Comparison of ENCODE assay signal across 1 cellular context in the genomic region with DNA sequence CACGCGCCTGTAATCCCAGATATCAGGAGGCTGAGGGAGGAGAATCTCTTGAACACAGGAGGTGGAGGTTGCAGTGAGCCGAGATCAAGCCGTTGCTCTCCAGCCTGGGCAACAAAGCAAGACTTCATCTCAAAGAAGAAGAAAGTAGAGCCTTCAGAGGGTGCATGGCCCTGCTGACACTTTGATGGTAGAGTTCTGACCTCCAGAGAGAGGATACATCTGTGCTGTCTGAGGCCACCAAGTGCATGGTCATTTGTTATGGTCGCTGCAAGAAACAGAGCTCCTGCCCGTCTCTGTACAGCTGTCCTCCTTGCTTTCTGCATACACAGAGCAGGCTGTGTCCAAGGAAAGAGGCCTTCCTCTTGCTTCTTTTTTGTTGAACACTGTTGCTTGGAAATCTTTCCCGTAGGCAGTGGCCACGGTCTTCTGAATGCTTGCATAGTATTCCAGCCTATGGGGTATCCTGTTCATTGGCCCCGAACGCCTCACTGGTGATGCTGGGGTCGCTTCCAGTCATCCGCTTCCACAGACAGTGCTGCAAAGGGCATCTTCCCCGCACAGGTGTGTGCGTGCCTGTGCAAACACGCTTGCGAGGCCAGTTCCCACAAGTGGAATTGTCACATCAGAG.
TF ChIP-seq lines count a peak whose summit lies in the region.

No MANE protein-coding gene starts in this region.

TF ChIP-seq in K562, 482 proteins besides CTCF, POLR2A, EP300 and RAD21:
- TF ChIP-seq, protein P1, sequence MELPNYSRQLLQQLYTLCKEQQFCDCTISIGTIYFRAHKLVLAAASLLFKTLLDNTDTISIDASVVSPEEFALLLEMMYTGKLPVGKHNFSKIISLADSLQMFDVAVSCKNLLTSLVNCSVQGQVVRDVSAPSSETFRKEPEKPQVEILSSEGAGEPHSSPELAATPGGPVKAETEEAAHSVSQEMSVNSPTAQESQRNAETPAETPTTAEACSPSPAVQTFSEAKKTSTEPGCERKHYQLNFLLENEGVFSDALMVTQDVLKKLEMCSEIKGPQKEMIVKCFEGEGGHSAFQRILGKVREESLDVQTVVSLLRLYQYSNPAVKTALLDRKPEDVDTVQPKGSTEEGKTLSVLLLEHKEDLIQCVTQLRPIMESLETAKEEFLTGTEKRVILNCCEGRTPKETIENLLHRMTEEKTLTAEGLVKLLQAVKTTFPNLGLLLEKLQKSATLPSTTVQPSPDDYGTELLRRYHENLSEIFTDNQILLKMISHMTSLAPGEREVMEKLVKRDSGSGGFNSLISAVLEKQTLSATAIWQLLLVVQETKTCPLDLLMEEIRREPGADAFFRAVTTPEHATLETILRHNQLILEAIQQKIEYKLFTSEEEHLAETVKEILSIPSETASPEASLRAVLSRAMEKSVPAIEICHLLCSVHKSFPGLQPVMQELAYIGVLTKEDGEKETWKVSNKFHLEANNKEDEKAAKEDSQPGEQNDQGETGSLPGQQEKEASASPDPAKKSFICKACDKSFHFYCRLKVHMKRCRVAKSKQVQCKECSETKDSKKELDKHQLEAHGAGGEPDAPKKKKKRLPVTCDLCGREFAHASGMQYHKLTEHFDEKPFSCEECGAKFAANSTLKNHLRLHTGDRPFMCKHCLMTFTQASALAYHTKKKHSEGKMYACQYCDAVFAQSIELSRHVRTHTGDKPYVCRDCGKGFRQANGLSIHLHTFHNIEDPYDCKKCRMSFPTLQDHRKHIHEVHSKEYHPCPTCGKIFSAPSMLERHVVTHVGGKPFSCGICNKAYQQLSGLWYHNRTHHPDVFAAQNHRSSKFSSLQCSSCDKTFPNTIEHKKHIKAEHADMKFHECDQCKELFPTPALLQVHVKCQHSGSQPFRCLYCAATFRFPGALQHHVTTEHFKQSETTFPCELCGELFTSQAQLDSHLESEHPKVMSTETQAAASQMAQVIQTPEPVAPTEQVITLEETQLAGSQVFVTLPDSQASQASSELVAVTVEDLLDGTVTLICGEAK (IDR thresholded peaks at IDR 0.05), result no peak
- TF ChIP-seq, protein P1 (CRISPR knock-in tag; IDR thresholded peaks at IDR 0.05), result no peak
- TF ChIP-seq PHF21A (IDR thresholded peaks at IDR 0.05; ENCODE audit: borderline replicate concordance, low read depth) (no peak), SIX5 (IDR thresholded peaks at IDR 0.05; ENCODE audit: borderline replicate concordance in 1 of 2, insufficient read depth in 1 of 2, low read depth in 1 of 2, low read length in 2 of 2) (no peak), ELF1 (tag; IDR thresholded peaks at IDR 0.05) (no peak), NCOA6 (IDR thresholded peaks at IDR 0.05) (no peak)
TF ChIP-seq in K562: peak in this region for 0.
